8 cellular contexts compared by ENCODE assay signal in genomic region chr13:52405767-52406494, GRCh38. TPM values are rescaled to one million over a fixed set of nuclear protein-coding genes. Genes with fewer than 3 reads are reported as not detected.
A peak's percentile ranks its signal among the peaks of the same experiment; 100 is the strongest.
DNase-seq lines count a peak whose midpoint lies in the region; ATAC-seq and TF ChIP-seq lines count a peak whose summit lies in the region.

Gene THSD1 (minus strand): TSS chr13:52406172. CDS start chr13:52402600, 3,572 bp downstream.

- 1 to 4% (median 2%) methylated on average over 20 to 68 of the region's 68 CpGs for WGBS in heart left ventricle, 4 donors

- H3K36me3 ChIP-seq in heart left ventricle, result peaks cover 0 to 20% (median 11%) of the 10 kb centered on the region in 9 donors

- ATAC-seq in GM18502 (IDR thresholded peaks at IDR 0.05; ENCODE audit: poor library complexity, unreplicated experiment) (peak; percentile 49), heart left ventricle (peak; percentile 76 to 97 (median 94)), GM21737 (IDR thresholded peaks at IDR 0.05; ENCODE audit: unreplicated experiment) (no peak), GM18505 (IDR thresholded peaks at IDR 0.05; ENCODE audit: unreplicated experiment) (no peak)

- no peaks in the 10 kb centered on the region for H3K9me3 ChIP-seq in heart left ventricle

- TF ChIP-seq POLR2A in NB4 (IDR thresholded peaks at IDR 0.05; ENCODE audit: extremely low read depth, insufficient read length), result no peak
- peak in 1 of 2 donors; percentile 59 for TF ChIP-seq POLR2A in heart left ventricle (IDR thresholded peaks at IDR 0.05)
- no peak for TF ChIP-seq POLR2A in GM18505 (IDR thresholded peaks at IDR 0.05; ENCODE audit: borderline replicate concordance, extremely low read depth, insufficient read depth, insufficient read length)

- H3K4me1 Mint-ChIP-seq in activated naive CD8-positive, alpha-beta T cell (ENCODE audit: low read depth), result peaks cover 25% of the 10 kb centered on the region

- peaks cover 0 to 19% (median 11%) of the 10 kb centered on the region in 12 donors for H3K4me1 ChIP-seq in heart left ventricle

- peaks cover 6% of the 10 kb centered on the region for H3K36me3 Mint-ChIP-seq in activated naive CD8-positive, alpha-beta T cell

- H3K4me3 Mint-ChIP-seq in activated naive CD8-positive, alpha-beta T cell, result peak within 1 kb of the TSS; percentile 77

- H3K27ac ChIP-seq in heart left ventricle, result peak within 1 kb of the TSS; percentile 35 to 91 (median 76)

- H3K9me3 Mint-ChIP-seq in activated naive CD8-positive, alpha-beta T cell (ENCODE audit: low read depth), result no peaks in the 10 kb centered on the region

- peaks cover 12% of the 10 kb centered on the region for H3K27me3 Mint-ChIP-seq in activated naive CD8-positive, alpha-beta T cell

- H3K27ac Mint-ChIP-seq in activated naive CD8-positive, alpha-beta T cell, result no peak within 1 kb of the TSS

- no peak for TF ChIP-seq CTCF in AG10803 (conservative IDR thresholded peaks at IDR 0.05; ENCODE audit: low read length)
- no peak for TF ChIP-seq CTCF in NB4 (IDR thresholded peaks at IDR 0.05; ENCODE audit: low read depth, low read length)
- TF ChIP-seq CTCF in heart left ventricle (IDR thresholded peaks at IDR 0.05), result no peak

- intact Hi-C loops in heart left ventricle (cut with DNase I) (loop anchor here in 8 of 10 donors (1.0 to 5.0 kb wide), 6 partner anchors 23 to 46 kb away; partner anchors contain the start of gene VPS36 (in 4 of the 8)), posterior cingulate gyrus (cut with DNase I) (no loop called here)

- DNase-seq in AG10803 (ENCODE audit: low read depth) (peak; percentile 56), NB4 (ENCODE audit: low read depth) (peak; percentile 44), heart left ventricle (peak; percentile 84 to 89 (median 86)), posterior cingulate gyrus (peak in 6 of 10 donors; percentile 14 to 87 (median 54))

- H3K4me3 ChIP-seq in AG10803 (ENCODE audit: low read length), result peak within 1 kb of the TSS; percentile 80
- peak within 1 kb of the TSS; percentile 13 for H3K4me3 ChIP-seq in NB4 (ENCODE audit: low read depth, low read length)
- H3K4me3 ChIP-seq in heart left ventricle, result peak within 1 kb of the TSS; percentile 45 to 88 (median 72)

- peaks cover 0 to 13% (median 0%) of the 10 kb centered on the region in 9 donors for H3K27me3 ChIP-seq in heart left ventricle

RNA-seq across cellular contexts. Expression of gene THSD1, which starts in this region (rescaled TPM):
- 10 to 100 TPM in 2 of 9 donors, 1 to 10 TPM in 7; 5.4 to 10.1 (median 6.4) TPM for total RNA-seq in heart left ventricle
- 1 to 10 TPM; 2.7 to 6.5 TPM for polyA plus RNA-seq in heart left ventricle

Comparison
In these comparisons a context has a peak if more than half of its experiments do, and no peak if none do; other contexts are left out.
1. H3K4me3 ChIP-seq: peak in every context shown above with its lines; median percentile 80 in AG10803; 72 in heart left ventricle; 13 in NB4.
2. ATAC-seq: peak in GM18502 (single experiment) and heart left ventricle (4 of 4); none in GM21737 (single experiment) and GM18505 (single experiment).
3. Peak in every context shown above with its lines, with median percentiles within 50 percentile points of each other: DNase-seq.